In genomic region chr5:65886387-65886786, GRCh38 we compare ENCODE assay signal across 19 cellular contexts.
"Had no signal": no experiment of that assay in that cellular context is flagged by ENCODE, and none has a peak within 500 bp of the region (broad histone marks: within the 10 kb centered on the region; RNA-seq: fewer than 3 reads in every experiment).

No MANE protein-coding gene starts in this region.

- H3K27me3 ChIP-seq: esophagus muscularis mucosa, gastrocnemius medialis, heart right ventricle, neutrophil, spleen, stomach had no signal

- ATAC-seq: naive thymus-derived CD8-positive, alpha-beta T cell; sciatic nerve had no signal

- H3K27ac ChIP-seq: epithelial cell of prostate, esophagus muscularis mucosa, gastrocnemius medialis, heart right ventricle, neutrophil, spleen, stomach, thoracic aorta, transverse colon had no signal

- H3K4me3 ChIP-seq: esophagus muscularis mucosa, gastrocnemius medialis, heart right ventricle, spleen, stomach, thoracic aorta, transverse colon had no signal

- DNase-seq: effector memory CD4-positive, alpha-beta T cell; gastrocnemius medialis; heart right ventricle; hypothalamus; kidney glomerular epithelial cell; naive thymus-derived CD8-positive, alpha-beta T cell; posterior cingulate gyrus; spleen; stimulated activated CD4-positive, alpha-beta T cell treated with anti-CD3 and anti-CD28 coated beads, Interleukin-15, amount 100 ng/mL, for 24 hours; stimulated activated CD4-positive, alpha-beta T cell treated with anti-CD3 and anti-CD28 coated beads, Interleukin-1b, Interleukin-23, amount 100 ng/mL, for 48 hours; stimulated activated CD4-positive, alpha-beta T cell treated with anti-CD3 and anti-CD28 coated beads, Interleukin-4, amount 100 ng/mL, for 24 hours; stimulated activated naive CD4-positive, alpha-beta T cell; stomach; transverse colon had no signal

- H3K36me3 ChIP-seq: esophagus muscularis mucosa, gastrocnemius medialis, heart right ventricle, neutrophil, spleen, stomach, thoracic aorta, transverse colon had no signal

- H3K9me3 ChIP-seq: esophagus muscularis mucosa, gastrocnemius medialis, neutrophil, spleen, thoracic aorta, transverse colon had no signal

- H3K4me1 ChIP-seq: esophagus muscularis mucosa, gastrocnemius medialis, heart right ventricle, spleen, stomach, transverse colon had no signal
